Comparison of ENCODE assay signal across 2 cellular contexts in genomic region chr4:7025040-7025602, GRCh38.
TF ChIP-seq lines count a peak whose summit lies in the region.

No MANE protein-coding gene starts in this region.

TF ChIP-seq in GM23338, 12 proteins besides CTCF, POLR2A, EP300 and RAD21:
- TF ChIP-seq EZH2 (IDR thresholded peaks at IDR 0.05; ENCODE audit: low read depth, unreplicated experiment) (no peak), ZNF331 (CRISPR knock-in tag; IDR thresholded peaks at IDR 0.05; ENCODE audit: low read depth) (no peak), ZNF462 (CRISPR knock-in tag; IDR thresholded peaks at IDR 0.05) (no peak), JUNB (IDR thresholded peaks at IDR 0.05; ENCODE audit: unreplicated experiment) (no peak), STAT1 (IDR thresholded peaks at IDR 0.05; ENCODE audit: unreplicated experiment) (no peak), ETS1 (IDR thresholded peaks at IDR 0.05) (no peak), CREB1 (CRISPR knock-in tag; IDR thresholded peaks at IDR 0.05; ENCODE audit: low read depth) (no peak), EZH2phosphoT487 (IDR thresholded peaks at IDR 0.05; ENCODE audit: unreplicated experiment) (no peak), NANOG (IDR thresholded peaks at IDR 0.05; ENCODE audit: borderline replicate concordance) (no peak), POLR2AphosphoS5 (IDR thresholded peaks at IDR 0.05; ENCODE audit: low read depth) (no peak), ZNF114 (CRISPR knock-in tag; IDR thresholded peaks at IDR 0.05) (no peak)
- TF ChIP-seq, protein P1, sequence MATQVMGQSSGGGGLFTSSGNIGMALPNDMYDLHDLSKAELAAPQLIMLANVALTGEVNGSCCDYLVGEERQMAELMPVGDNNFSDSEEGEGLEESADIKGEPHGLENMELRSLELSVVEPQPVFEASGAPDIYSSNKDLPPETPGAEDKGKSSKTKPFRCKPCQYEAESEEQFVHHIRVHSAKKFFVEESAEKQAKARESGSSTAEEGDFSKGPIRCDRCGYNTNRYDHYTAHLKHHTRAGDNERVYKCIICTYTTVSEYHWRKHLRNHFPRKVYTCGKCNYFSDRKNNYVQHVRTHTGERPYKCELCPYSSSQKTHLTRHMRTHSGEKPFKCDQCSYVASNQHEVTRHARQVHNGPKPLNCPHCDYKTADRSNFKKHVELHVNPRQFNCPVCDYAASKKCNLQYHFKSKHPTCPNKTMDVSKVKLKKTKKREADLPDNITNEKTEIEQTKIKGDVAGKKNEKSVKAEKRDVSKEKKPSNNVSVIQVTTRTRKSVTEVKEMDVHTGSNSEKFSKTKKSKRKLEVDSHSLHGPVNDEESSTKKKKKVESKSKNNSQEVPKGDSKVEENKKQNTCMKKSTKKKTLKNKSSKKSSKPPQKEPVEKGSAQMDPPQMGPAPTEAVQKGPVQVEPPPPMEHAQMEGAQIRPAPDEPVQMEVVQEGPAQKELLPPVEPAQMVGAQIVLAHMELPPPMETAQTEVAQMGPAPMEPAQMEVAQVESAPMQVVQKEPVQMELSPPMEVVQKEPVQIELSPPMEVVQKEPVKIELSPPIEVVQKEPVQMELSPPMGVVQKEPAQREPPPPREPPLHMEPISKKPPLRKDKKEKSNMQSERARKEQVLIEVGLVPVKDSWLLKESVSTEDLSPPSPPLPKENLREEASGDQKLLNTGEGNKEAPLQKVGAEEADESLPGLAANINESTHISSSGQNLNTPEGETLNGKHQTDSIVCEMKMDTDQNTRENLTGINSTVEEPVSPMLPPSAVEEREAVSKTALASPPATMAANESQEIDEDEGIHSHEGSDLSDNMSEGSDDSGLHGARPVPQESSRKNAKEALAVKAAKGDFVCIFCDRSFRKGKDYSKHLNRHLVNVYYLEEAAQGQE (IDR thresholded peaks at IDR 0.05; ENCODE audit: unreplicated experiment) = no peak

TF ChIP-seq in K562, 482 proteins besides CTCF, POLR2A, EP300 and RAD21:
- no peak for TF ChIP-seq ZNF316 (IDR thresholded peaks at IDR 0.05)
- TF ChIP-seq POLR2G (IDR thresholded peaks at IDR 0.05; ENCODE audit: low read depth, low read length) = 0 out of 2 replicates have a peak, but pooled peaks have one; percentile 28
- no peak for TF ChIP-seq RAD51 (IDR thresholded peaks at IDR 0.05; ENCODE audit: borderline replicate concordance, low read depth)
- TF ChIP-seq POLR2H (tag; IDR thresholded peaks at IDR 0.05; ENCODE audit: low read depth) = no peak
